ENCODE assay signal across 1 cellular context in the genomic region with DNA sequence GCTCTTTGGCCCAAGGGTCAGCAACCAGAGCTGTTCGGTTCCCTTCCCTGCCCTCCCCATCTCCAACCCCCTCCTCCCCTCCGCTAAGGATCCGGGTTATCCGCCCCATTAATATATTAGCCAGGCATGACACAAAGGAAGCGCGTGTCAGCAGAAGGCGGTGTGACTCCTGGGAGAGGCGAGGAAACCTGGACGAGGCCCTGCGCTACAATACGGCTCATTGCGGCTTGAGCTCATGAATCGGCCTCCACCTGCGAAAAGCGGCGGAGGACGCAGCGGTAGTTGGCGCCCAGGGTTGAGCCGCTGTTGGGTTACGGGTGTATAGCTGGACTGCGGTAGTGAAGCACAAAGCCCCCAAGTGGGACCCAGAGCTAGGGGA.
A peak's percentile ranks its signal among the peaks of the same experiment; 100 is the strongest.
TF ChIP-seq lines count a peak whose summit lies in the region.

No MANE protein-coding gene starts in this region.

TF ChIP-seq in HepG2, 621 proteins besides CTCF, POLR2A, EP300 and RAD21 (continued from another document and continues in another):
- TF ChIP-seq, protein P1, sequence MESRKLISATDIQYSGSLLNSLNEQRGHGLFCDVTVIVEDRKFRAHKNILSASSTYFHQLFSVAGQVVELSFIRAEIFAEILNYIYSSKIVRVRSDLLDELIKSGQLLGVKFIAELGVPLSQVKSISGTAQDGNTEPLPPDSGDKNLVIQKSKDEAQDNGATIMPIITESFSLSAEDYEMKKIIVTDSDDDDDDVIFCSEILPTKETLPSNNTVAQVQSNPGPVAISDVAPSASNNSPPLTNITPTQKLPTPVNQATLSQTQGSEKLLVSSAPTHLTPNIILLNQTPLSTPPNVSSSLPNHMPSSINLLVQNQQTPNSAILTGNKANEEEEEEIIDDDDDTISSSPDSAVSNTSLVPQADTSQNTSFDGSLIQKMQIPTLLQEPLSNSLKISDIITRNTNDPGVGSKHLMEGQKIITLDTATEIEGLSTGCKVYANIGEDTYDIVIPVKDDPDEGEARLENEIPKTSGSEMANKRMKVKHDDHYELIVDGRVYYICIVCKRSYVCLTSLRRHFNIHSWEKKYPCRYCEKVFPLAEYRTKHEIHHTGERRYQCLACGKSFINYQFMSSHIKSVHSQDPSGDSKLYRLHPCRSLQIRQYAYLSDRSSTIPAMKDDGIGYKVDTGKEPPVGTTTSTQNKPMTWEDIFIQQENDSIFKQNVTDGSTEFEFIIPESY (CRISPR knock-in tag; IDR thresholded peaks at IDR 0.05), result peak; percentile 89
- no peak for TF ChIP-seq ZNF720 (CRISPR knock-in tag; IDR thresholded peaks at IDR 0.05)
- TF ChIP-seq ARNTL (CRISPR knock-in tag; IDR thresholded peaks at IDR 0.05), result no peak
- TF ChIP-seq SRY (CRISPR knock-in tag; IDR thresholded peaks at IDR 0.05), result no peak
- no peak for TF ChIP-seq ZNF496 (CRISPR knock-in tag; IDR thresholded peaks at IDR 0.05; ENCODE audit: insufficient replicate concordance)
- TF ChIP-seq ZNF431 (CRISPR knock-in tag; IDR thresholded peaks at IDR 0.05; ENCODE audit: borderline replicate concordance, low read depth), result no peak
- peak; percentile 18; the same call in 1 of the 2 replicates for TF ChIP-seq ZNF768 (CRISPR knock-in tag; IDR thresholded peaks at IDR 0.05)
- TF ChIP-seq, protein P2, sequence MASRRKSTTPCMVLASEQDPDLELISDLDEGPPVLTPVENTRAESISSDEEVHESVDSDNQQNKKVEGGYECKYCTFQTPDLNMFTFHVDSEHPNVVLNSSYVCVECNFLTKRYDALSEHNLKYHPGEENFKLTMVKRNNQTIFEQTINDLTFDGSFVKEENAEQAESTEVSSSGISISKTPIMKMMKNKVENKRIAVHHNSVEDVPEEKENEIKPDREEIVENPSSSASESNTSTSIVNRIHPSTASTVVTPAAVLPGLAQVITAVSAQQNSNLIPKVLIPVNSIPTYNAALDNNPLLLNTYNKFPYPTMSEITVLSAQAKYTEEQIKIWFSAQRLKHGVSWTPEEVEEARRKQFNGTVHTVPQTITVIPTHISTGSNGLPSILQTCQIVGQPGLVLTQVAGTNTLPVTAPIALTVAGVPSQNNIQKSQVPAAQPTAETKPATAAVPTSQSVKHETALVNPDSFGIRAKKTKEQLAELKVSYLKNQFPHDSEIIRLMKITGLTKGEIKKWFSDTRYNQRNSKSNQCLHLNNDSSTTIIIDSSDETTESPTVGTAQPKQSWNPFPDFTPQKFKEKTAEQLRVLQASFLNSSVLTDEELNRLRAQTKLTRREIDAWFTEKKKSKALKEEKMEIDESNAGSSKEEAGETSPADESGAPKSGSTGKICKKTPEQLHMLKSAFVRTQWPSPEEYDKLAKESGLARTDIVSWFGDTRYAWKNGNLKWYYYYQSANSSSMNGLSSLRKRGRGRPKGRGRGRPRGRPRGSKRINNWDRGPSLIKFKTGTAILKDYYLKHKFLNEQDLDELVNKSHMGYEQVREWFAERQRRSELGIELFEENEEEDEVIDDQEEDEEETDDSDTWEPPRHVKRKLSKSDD (CRISPR knock-in tag; IDR thresholded peaks at IDR 0.05; ENCODE audit: low read depth), result peak; percentile 36; the same call in 1 of the 2 replicates
- TF ChIP-seq HNRNPUL1 (IDR thresholded peaks at IDR 0.05; ENCODE audit: low read depth, low read length), result no peak
- TF ChIP-seq, protein P3, sequence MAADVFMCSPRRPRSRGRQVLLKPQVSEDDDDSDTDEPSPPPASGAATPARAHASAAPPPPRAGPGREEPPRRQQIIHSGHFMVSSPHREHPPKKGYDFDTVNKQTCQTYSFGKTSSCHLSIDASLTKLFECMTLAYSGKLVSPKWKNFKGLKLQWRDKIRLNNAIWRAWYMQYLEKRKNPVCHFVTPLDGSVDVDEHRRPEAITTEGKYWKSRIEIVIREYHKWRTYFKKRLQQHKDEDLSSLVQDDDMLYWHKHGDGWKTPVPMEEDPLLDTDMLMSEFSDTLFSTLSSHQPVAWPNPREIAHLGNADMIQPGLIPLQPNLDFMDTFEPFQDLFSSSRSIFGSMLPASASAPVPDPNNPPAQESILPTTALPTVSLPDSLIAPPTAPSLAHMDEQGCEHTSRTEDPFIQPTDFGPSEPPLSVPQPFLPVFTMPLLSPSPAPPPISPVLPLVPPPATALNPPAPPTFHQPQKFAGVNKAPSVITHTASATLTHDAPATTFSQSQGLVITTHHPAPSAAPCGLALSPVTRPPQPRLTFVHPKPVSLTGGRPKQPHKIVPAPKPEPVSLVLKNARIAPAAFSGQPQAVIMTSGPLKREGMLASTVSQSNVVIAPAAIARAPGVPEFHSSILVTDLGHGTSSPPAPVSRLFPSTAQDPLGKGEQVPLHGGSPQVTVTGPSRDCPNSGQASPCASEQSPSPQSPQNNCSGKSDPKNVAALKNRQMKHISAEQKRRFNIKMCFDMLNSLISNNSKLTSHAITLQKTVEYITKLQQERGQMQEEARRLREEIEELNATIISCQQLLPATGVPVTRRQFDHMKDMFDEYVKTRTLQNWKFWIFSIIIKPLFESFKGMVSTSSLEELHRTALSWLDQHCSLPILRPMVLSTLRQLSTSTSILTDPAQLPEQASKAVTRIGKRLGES (CRISPR knock-in tag; IDR thresholded peaks at IDR 0.05; ENCODE audit: borderline replicate concordance), result no peak
- TF ChIP-seq, protein P4, sequence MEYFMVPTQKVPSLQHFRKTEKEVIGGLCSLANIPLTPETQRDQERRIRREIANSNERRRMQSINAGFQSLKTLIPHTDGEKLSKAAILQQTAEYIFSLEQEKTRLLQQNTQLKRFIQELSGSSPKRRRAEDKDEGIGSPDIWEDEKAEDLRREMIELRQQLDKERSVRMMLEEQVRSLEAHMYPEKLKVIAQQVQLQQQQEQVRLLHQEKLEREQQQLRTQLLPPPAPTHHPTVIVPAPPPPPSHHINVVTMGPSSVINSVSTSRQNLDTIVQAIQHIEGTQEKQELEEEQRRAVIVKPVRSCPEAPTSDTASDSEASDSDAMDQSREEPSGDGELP (IDR thresholded peaks at IDR 0.05; ENCODE audit: borderline replicate concordance, low read depth), result no peak
- TF ChIP-seq RNF2 (conservative IDR thresholded peaks at IDR 0.05; ENCODE audit: low read depth), result no peak
- TF ChIP-seq AKAP8 (CRISPR knock-in tag; IDR thresholded peaks at IDR 0.05), result no peak
- TF ChIP-seq, protein P5, sequence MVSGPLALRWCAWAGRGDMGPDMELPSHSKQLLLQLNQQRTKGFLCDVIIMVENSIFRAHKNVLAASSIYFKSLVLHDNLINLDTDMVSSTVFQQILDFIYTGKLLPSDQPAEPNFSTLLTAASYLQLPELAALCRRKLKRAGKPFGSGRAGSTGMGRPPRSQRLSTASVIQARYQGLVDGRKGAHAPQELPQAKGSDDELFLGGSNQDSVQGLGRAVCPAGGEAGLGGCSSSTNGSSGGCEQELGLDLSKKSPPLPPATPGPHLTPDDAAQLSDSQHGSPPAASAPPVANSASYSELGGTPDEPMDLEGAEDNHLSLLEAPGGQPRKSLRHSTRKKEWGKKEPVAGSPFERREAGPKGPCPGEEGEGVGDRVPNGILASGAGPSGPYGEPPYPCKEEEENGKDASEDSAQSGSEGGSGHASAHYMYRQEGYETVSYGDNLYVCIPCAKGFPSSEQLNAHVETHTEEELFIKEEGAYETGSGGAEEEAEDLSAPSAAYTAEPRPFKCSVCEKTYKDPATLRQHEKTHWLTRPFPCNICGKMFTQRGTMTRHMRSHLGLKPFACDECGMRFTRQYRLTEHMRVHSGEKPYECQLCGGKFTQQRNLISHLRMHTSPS (CRISPR knock-in tag; IDR thresholded peaks at IDR 0.05; ENCODE audit: low read depth), result no peak
- no peak for TF ChIP-seq ZNF629 (CRISPR knock-in tag; conservative IDR thresholded peaks at IDR 0.05)
- TF ChIP-seq ZNF776 (CRISPR knock-in tag; IDR thresholded peaks at IDR 0.05), result no peak
- no peak for TF ChIP-seq FOXP1 (IDR thresholded peaks at IDR 0.05)
- no peak for TF ChIP-seq FOXP1 (CRISPR knock-in tag; IDR thresholded peaks at IDR 0.05)
- TF ChIP-seq, protein P6, sequence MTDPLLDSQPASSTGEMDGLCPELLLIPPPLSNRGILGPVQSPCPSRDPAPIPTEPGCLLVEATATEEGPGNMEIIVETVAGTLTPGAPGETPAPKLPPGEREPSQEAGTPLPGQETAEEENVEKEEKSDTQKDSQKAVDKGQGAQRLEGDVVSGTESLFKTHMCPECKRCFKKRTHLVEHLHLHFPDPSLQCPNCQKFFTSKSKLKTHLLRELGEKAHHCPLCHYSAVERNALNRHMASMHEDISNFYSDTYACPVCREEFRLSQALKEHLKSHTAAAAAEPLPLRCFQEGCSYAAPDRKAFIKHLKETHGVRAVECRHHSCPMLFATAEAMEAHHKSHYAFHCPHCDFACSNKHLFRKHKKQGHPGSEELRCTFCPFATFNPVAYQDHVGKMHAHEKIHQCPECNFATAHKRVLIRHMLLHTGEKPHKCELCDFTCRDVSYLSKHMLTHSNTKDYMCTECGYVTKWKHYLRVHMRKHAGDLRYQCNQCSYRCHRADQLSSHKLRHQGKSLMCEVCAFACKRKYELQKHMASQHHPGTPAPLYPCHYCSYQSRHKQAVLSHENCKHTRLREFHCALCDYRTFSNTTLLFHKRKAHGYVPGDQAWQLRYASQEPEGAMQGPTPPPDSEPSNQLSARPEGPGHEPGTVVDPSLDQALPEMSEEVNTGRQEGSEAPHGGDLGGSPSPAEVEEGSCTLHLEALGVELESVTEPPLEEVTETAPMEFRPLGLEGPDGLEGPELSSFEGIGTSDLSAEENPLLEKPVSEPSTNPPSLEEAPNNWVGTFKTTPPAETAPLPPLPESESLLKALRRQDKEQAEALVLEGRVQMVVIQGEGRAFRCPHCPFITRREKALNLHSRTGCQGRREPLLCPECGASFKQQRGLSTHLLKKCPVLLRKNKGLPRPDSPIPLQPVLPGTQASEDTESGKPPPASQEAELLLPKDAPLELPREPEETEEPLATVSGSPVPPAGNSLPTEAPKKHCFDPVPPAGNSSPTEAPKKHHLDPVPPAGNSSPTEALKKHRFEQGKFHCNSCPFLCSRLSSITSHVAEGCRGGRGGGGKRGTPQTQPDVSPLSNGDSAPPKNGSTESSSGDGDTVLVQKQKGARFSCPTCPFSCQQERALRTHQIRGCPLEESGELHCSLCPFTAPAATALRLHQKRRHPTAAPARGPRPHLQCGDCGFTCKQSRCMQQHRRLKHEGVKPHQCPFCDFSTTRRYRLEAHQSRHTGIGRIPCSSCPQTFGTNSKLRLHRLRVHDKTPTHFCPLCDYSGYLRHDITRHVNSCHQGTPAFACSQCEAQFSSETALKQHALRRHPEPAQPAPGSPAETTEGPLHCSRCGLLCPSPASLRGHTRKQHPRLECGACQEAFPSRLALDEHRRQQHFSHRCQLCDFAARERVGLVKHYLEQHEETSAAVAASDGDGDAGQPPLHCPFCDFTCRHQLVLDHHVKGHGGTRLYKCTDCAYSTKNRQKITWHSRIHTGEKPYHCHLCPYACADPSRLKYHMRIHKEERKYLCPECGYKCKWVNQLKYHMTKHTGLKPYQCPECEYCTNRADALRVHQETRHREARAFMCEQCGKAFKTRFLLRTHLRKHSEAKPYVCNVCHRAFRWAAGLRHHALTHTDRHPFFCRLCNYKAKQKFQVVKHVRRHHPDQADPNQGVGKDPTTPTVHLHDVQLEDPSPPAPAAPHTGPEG (CRISPR knock-in tag; IDR thresholded peaks at IDR 0.05), result no peak
- peak; percentile 82 for TF ChIP-seq ZBTB38 (CRISPR knock-in tag; IDR thresholded peaks at IDR 0.05)
- peak; percentile 42; the same call in 1 of the 2 replicates for TF ChIP-seq ZNF563 (CRISPR knock-in tag; IDR thresholded peaks at IDR 0.05)
- TF ChIP-seq ATF7 (IDR thresholded peaks at IDR 0.05), result no peak
- TF ChIP-seq ATF7 (CRISPR knock-in tag; IDR thresholded peaks at IDR 0.05), result peak; percentile 31; the same call in 1 of the 2 replicates
- TF ChIP-seq, protein P7, sequence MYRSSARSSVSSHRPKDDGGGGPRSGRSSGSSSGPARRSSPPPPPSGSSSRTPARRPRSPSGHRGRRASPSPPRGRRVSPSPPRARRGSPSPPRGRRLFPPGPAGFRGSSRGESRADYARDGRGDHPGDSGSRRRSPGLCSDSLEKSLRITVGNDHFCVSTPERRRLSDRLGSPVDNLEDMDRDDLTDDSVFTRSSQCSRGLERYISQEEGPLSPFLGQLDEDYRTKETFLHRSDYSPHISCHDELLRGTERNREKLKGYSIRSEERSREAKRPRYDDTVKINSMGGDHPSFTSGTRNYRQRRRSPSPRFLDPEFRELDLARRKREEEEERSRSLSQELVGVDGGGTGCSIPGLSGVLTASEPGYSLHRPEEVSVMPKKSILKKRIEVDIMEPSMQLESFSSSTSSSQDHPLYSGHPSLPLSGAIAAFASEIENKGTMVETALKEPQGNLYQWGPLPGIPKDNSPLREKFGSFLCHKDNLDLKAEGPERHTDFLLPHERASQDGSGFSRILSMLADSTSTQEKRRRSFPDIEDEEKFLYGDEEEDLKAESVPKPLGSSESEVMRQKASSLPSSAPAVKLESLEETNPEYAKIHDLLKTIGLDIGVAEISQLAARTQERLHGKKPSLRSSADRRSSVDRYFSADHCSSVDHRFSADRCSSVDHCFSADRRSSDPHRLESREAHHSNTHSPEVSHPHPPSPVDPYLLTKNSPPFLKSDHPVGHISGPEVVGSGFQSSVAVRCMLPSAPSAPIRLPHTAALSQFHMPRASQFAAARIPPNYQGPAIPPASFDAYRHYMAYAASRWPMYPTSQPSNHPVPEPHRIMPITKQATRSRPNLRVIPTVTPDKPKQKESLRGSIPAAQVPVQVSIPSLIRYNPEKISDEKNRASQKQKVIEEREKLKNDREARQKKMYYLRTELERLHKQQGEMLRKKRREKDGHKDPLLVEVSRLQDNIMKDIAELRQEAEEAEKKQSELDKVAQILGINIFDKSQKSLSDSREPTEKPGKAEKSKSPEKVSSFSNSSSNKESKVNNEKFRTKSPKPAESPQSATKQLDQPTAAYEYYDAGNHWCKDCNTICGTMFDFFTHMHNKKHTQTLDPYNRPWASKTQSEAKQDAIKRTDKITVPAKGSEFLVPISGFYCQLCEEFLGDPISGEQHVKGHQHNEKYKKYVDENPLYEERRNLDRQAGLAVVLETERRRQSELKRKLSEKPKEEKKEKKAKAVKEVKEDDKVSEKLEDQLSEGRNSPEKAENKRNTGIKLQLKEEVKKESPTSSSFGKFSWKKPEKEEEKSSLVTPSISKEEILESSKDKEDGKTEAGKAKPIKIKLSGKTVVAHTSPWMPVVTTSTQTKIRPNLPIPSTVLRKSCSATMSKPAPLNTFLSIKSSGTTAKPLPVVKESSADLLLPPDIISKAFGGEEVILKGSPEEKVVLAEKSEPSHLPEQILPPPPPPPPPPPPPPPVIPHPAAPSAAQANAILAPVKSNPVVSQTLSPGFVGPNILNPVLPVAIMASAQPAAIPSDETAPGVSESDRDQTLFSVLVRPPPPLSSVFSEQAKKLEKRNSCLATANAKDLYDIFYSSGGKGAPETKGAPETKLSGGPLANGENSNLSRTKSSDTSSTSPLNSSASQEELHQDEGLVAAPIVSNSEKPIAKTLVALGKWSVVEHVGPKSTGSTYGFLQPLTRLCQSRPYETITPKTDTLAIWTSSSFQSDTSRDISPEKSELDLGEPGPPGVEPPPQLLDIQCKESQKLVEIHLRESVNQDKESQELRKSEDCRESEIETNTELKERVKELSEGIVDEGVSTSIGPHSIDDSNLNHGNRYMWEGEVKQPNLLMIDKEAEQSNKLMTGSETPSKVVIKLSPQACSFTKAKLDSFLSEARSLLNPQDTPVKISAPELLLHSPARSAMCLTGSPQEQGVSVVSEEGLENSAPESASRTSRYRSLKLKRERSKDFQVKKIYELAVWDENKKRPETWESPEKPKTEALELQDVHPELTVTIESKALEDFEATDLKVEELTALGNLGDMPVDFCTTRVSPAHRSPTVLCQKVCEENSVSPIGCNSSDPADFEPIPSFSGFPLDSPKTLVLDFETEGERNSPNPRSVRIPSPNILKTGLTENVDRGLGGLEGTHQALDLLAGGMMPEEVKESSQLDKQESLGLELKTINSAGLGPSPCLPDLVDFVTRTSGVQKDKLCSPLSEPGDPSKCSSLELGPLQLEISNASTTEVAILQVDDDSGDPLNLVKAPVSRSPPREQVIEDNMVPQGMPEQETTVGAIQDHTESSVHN (CRISPR knock-in tag; IDR thresholded peaks at IDR 0.05), result 0 out of 2 replicates have a peak, but pooled peaks have one; percentile 43
- TF ChIP-seq ZKSCAN5 (CRISPR knock-in tag; IDR thresholded peaks at IDR 0.05), result no peak
